In the genomic region with DNA sequence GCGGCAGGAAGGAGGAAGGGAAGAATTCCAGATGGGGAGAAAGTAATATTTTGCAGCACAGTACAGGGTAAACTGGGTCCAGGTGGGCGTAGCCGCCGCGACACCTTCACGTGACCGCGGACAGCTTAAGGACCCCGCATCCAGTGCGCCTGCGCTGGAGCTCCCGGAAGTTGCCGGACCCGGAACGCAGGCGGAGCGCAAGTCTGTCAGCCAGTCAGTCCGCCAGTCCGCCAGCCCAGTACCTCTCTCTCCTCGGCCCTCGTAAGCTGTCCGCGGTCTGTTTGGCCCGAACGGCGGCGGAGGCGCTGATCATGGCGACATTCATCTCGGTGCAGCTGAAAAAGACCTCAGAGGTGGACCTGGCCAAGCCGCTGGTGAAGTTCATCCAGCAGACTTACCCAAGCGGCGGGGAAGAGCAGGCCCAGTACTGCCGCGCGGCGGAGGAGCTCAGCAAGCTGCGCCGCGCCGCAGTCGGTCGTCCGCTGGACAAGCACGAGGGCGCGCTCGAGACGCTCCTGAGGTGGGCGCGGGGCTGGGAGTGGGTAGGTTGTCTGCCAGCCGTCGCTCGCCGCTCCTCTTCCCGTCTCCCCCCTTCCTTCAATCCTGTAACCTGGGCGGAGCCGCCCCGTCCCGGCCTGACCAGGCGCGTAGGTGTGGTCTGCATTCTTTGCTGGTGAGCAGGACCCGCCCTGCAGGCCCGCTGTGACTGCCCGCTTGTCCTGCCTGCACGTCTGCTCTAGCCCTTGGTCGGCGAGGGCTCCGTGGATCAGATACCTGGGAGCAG, we compare ENCODE assay signal across 8 cellular contexts. TPM values are rescaled to one million over a fixed set of nuclear protein-coding genes. Genes with fewer than 3 reads are reported as not detected.
DNase-seq lines count a peak whose midpoint lies in the region; ATAC-seq and TF ChIP-seq lines count a peak whose summit lies in the region.

Gene PDCD6IP, plus strand, starts transcription at position 213 of the 784 bp plus-strand sequence. Its CDS starts 99 bp downstream, at position 312.

- peak within 1 kb of the TSS; percentile 92 to 94 for H3K27ac Mint-ChIP-seq in activated naive CD4-positive, alpha-beta T cell treated with anti-CD3 and anti-CD28 coated beads, Interleukin-2, amount 50 U/mL, for 72 hours

- H3K4me1 ChIP-seq in osteoblast (ENCODE audit: insufficient read depth, low read length) = peaks cover 32% of the 10 kb centered on the region
- peaks cover 25 to 27% of the 10 kb centered on the region in 2 donors for H3K4me1 ChIP-seq in thoracic aorta (ENCODE audit: control insufficient read depth in 1 of 2, low read depth in 2 of 2)

- peak; percentile 12 for TF ChIP-seq CTCF in GM10248 (IDR thresholded peaks at IDR 0.05; ENCODE audit: control extremely low read depth, extremely low read depth, low read depth, missing control alignments)
- TF ChIP-seq CTCF in HFF-Myc (IDR thresholded peaks at IDR 0.05; ENCODE audit: low read depth, low read length, missing control alignments) = no peak
- no peak for TF ChIP-seq CTCF in osteoblast (IDR thresholded peaks at IDR 0.05; ENCODE audit: extremely low read depth, low read depth, low read length)
- TF ChIP-seq CTCF in thoracic aorta (IDR thresholded peaks at IDR 0.05) = peak; percentile 27

- H3K9me3 ChIP-seq in osteoblast (ENCODE audit: low read depth, low read length) (no peaks in the 10 kb centered on the region), thoracic aorta (no peaks in the 10 kb centered on the region)

- peaks cover 68% of the 10 kb centered on the region for H3K79me2 ChIP-seq in osteoblast (ENCODE audit: insufficient read depth, low read length)

- H4K20me1 ChIP-seq in osteoblast (ENCODE audit: insufficient read depth, low read length) = peaks cover 27% of the 10 kb centered on the region

- peak; percentile 93 for DNase-seq in GM10248 (ENCODE audit: extremely low spot score)
- DNase-seq in HFF-Myc (ENCODE audit: extremely low read depth, low read depth) = peak; percentile 74
- DNase-seq in MV-4-11 (lab: John Stamatoyannopoulos, UW) = peak; percentile 85
- peak; percentile 88 to 93 for DNase-seq in activated naive CD4-positive, alpha-beta T cell treated with anti-CD3 and anti-CD28 coated beads, Interleukin-2, amount 50 U/mL, for 72 hours (ENCODE audit: low spot score in 2 of 2)
- DNase-seq in glomerular visceral epithelial cell (ENCODE audit: extremely low spot score) = peak; percentile 92
- DNase-seq in osteoblast (ENCODE audit: insufficient read length, low spot score, missing footprints) = peak; percentile 92
- DNase-seq in thoracic aorta (ENCODE audit: low spot score) = peak; percentile 67

- H3K27me3 ChIP-seq in osteoblast (ENCODE audit: insufficient read depth, low read length) (no peaks in the 10 kb centered on the region), thoracic aorta (replicated peaks; ENCODE audit: insufficient read depth) (no peaks in the 10 kb centered on the region)

- H3K4me2 ChIP-seq in osteoblast (ENCODE audit: insufficient read depth, low read length) = peak within 1 kb of the TSS; percentile 99

- peak; percentile 98 for ATAC-seq in SK-N-SH treated with all-trans-retinoic acid at 6 μM for 48 hours
- ATAC-seq in activated naive CD4-positive, alpha-beta T cell treated with anti-CD3 and anti-CD28 coated beads, Interleukin-2, amount 50 U/mL, for 72 hours = peak; percentile 88 to 90
- peak; percentile 83 for ATAC-seq in thoracic aorta (ENCODE audit: insufficient number of reproducible peaks, low FRiP score, low read depth)

- peak within 1 kb of the TSS; percentile 99 for H2AFZ ChIP-seq in osteoblast (ENCODE audit: low read length)

- H3K27ac ChIP-seq in osteoblast (ENCODE audit: low read depth, low read length) (peak within 1 kb of the TSS; percentile 93), thoracic aorta (peak within 1 kb of the TSS; percentile 86 to 93)

- H3K9me3 Mint-ChIP-seq in activated naive CD4-positive, alpha-beta T cell treated with anti-CD3 and anti-CD28 coated beads, Interleukin-2, amount 50 U/mL, for 72 hours = no peaks in the 10 kb centered on the region

- H3K4me3 ChIP-seq in HFF-Myc (replicated peaks; ENCODE audit: low read depth, low read length) (peak within 1 kb of the TSS; percentile 91), osteoblast (ENCODE audit: insufficient read depth, low read length) (peak within 1 kb of the TSS; percentile 94), thoracic aorta (peak within 1 kb of the TSS; percentile 86)

- peaks cover 10 to 13% of the 10 kb centered on the region in 2 donors for H3K36me3 Mint-ChIP-seq in activated naive CD4-positive, alpha-beta T cell treated with anti-CD3 and anti-CD28 coated beads, Interleukin-2, amount 50 U/mL, for 72 hours

- CTCF ChIA-PET in GM10248 (lab: Yijun Ruan, JAX) = interaction anchor here (0.8 to 6.1 kb wide), 13 partner anchors 8 to 724 kb away, joined by 3 to 60 read pairs (median 5); no protein-coding TSS in a partner anchor

- POLR2A ChIA-PET in GM10248 (lab: Yijun Ruan, JAX) = interaction anchor here (0.6 to 1.0 kb wide), 3 partner anchors 23 to 498 kb away, joined by 3 to 4 read pairs (median 4); no protein-coding TSS in a partner anchor

- H3K36me3 ChIP-seq in osteoblast (ENCODE audit: insufficient read depth, low read length) (peaks cover 12% of the 10 kb centered on the region), thoracic aorta (no peaks in the 10 kb centered on the region)

TF ChIP-seq in SK-N-SH treated with all-trans-retinoic acid at 6 μM for 48 hours, 23 proteins besides CTCF, POLR2A, EP300 and RAD21:
- TF ChIP-seq ZFP3 (CRISPR knock-in tag; IDR thresholded peaks at IDR 0.05) (peak; percentile 22; the same call in 1 of the 2 replicates), ZNF8 (CRISPR knock-in tag; IDR thresholded peaks at IDR 0.05) (no peak), POU6F1 (CRISPR knock-in tag; IDR thresholded peaks at IDR 0.05; ENCODE audit: borderline replicate concordance, low read depth) (no peak)

RNA-seq across cellular contexts. Expression of gene PDCD6IP, which starts in this region (rescaled TPM):
- total RNA-seq in activated naive CD4-positive, alpha-beta T cell treated with anti-CD3 and anti-CD28 coated beads, Interleukin-2, amount 50 U/mL, for 72 hours = 100 to 1,000 TPM; 160 to 192 TPM
- total RNA-seq in osteoblast (251 and 283 TPM in 2 replicates), thoracic aorta (100 to 1,000 TPM; 117 to 151 TPM)

Comparison
In these comparisons a context has a peak if more than half of its experiments do, and no peak if none do; other contexts are left out.
1. Peak in every context shown above with its lines: DNase-seq, ATAC-seq, H3K4me3 ChIP-seq and H3K27ac ChIP-seq.
2. CTCF ChIP-seq: peak in GM10248 (single experiment) and thoracic aorta (single experiment); none in HFF-Myc (single experiment) and osteoblast (single experiment).